In the genomic region with DNA sequence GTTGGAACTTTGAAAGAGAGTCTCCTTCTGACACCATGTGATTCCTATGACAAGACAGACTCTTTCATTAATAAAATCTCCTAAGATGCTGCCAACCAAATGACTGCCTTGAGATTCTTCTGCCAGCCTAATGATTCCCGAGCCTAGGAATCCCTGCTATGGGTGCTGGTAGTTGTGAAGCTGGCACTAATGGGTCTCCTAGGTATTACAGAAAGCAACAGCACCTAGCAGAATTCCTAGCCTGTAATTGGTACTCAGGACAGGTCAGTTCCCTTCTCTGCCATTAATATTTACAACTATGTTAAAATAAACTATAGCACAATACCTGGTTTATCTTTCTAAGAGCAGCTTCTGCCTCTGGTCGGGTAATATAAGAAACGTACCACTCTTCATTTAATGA, we compare ENCODE assay signal across 38 cellular contexts. TPM values are rescaled to one million over a fixed set of nuclear protein-coding genes. Genes with fewer than 3 reads are reported as not detected.
DNase-seq lines count a peak whose midpoint lies in the region; ATAC-seq, FAIRE-seq and TF ChIP-seq lines count a peak whose summit lies in the region.
"Had no signal": no experiment of that assay in that cellular context is flagged by ENCODE, and none has a peak within 500 bp of the region (broad histone marks: within the 10 kb centered on the region; RNA-seq: fewer than 3 reads in every experiment).

No MANE protein-coding gene starts in this region.

- no peaks in the 10 kb centered on the region for H3K27me3 ChIP-seq in breast epithelium
- no peaks in the 10 kb centered on the region for H3K27me3 ChIP-seq in Karpas-422 (ENCODE audit: low read length)
- no peaks in the 10 kb centered on the region for H3K27me3 ChIP-seq in H1 (replicated peaks in 1 of 4; ENCODE audit: control insufficient read depth in 3 of 4, extremely low read depth in 1 of 4, insufficient read depth in 3 of 4, low read length in 3 of 4)
- no peaks in the 10 kb centered on the region for H3K27me3 ChIP-seq in uterus
- H3K27me3 ChIP-seq: ascending aorta, BLaER1, gastroesophageal sphincter had no signal

- H3K23me2 ChIP-seq in H1 (ENCODE audit: low read depth, low read length): peaks cover under 1% of the 10 kb centered on the region; the same call in 1 of the 2 replicates

- TF ChIP-seq CTCF in breast epithelium (IDR thresholded peaks at IDR 0.05) (no peak), MCF 10A (IDR thresholded peaks at IDR 0.05; ENCODE audit: unreplicated experiment) (no peak), H1 (IDR thresholded peaks at IDR 0.05; ENCODE audit: control extremely low read depth in 1 of 3, insufficient read depth in 1 of 3, low read depth in 1 of 3, low read length in 3 of 3) (no peak), uterus (IDR thresholded peaks at IDR 0.05) (no peak)

- CTCF ChIA-PET in MCF 10A (lab: Yijun Ruan, JAX) (interaction anchor here (0.6 to 3.4 kb wide), 6 partner anchors 14 to 169 kb away, joined by 3 to 14 read pairs (median 4); no protein-coding TSS in a partner anchor), H1 (lab: Charles Lee; ENCODE audit: partially characterized antibody) (interaction anchor here (1.0 to 1.5 kb wide), 3 partner anchors 12 to 96 kb away, joined by 3 read pairs; no protein-coding TSS in a partner anchor)

- FAIRE-seq in H1 (lab: Jason Lieb, UNC): no peak
- FAIRE-seq: colon, GM12892 had no signal

- peaks cover 5% of the 10 kb centered on the region for H3K4me1 Mint-ChIP-seq in MCF 10A (ENCODE audit: insufficient read depth, unreplicated experiment)

- no peaks in the 10 kb centered on the region for H3K9me3 Mint-ChIP-seq in MCF 10A (ENCODE audit: unreplicated experiment)
- H3K9me3 Mint-ChIP-seq: activated naive CD4-positive, alpha-beta T cell treated with anti-CD3 and anti-CD28 coated beads, Interleukin-2, amount 50 U/mL, for 72 hours; HFFc6; naive thymus-derived CD8-positive, alpha-beta T cell; type B pancreatic cell had no signal

- no peaks in the 10 kb centered on the region for H3K9me3 ChIP-seq in breast epithelium
- no peaks in the 10 kb centered on the region for H3K9me3 ChIP-seq in Karpas-422 (ENCODE audit: low read length)
- no peaks in the 10 kb centered on the region for H3K9me3 ChIP-seq in H1 (ENCODE audit: insufficient read depth in 2 of 2, low read depth in 1 of 2, low read length in 1 of 2)
- no peaks in the 10 kb centered on the region for H3K9me3 ChIP-seq in uterus
- H3K9me3 ChIP-seq: ascending aorta, Caco-2, gastroesophageal sphincter, MG63, psoas muscle had no signal

- WGBS in H1 (ENCODE audit: extremely low coverage in 1 of 2, insufficient coverage in 1 of 2, insufficient read length in 1 of 2, insufficient replicate concordance in 2 of 2, low coverage in 1 of 2, low lambda C conversion rate in 2 of 2, missing lambda C conversion rate in 1 of 2), 2 experiments: 31% methylated on average over 3 of the region's 3 CpGs; no CpG with 5 or more reads in 1 of the 2 experiments

- no peak overlapping the region for H2BK120ac ChIP-seq in H1 (replicated peaks; ENCODE audit: low read depth, low read length)

- H3K9ac ChIP-seq in Karpas-422 (ENCODE audit: low read length) (peak overlapping the region; percentile 12; the same call in 1 of the 2 replicates), H1 (replicated peaks in 1 of 4; ENCODE audit: extremely low read depth in 1 of 4, low read depth in 3 of 4, low read length in 3 of 4) (no peak overlapping the region)
- H3K9ac ChIP-seq: BLaER1 had no signal

- ATAC-seq in HG03025 (IDR thresholded peaks at IDR 0.05; ENCODE audit: low FRiP score, unreplicated experiment): no peak
- ATAC-seq in GM21825 (IDR thresholded peaks at IDR 0.05; ENCODE audit: unreplicated experiment): no peak
- ATAC-seq: activated CD8-positive, alpha-beta memory T cell treated with anti-CD3 and anti-CD28 coated beads, Interleukin-2, amount 10 ng/mL, durations not matched to agents 7 days and 5 days; activated naive CD4-positive, alpha-beta T cell treated with anti-CD3 and anti-CD28 coated beads, Interleukin-2, amount 50 U/mL, for 72 hours; gastroesophageal sphincter; left colon; naive thymus-derived CD8-positive, alpha-beta T cell; psoas muscle; sciatic nerve had no signal

- no peak overlapping the region for H3K27ac Mint-ChIP-seq in MCF 10A (ENCODE audit: low read depth, unreplicated experiment)
- H3K27ac Mint-ChIP-seq: HFFc6, type B pancreatic cell had no signal

- no peak for TF ChIP-seq RAD21 in H1 (IDR thresholded peaks at IDR 0.05 in 1 of 2, conservative IDR thresholded peaks at IDR 0.05 in 1 of 2; ENCODE audit: low read depth in 2 of 2, low read length in 2 of 2)

- no peaks in the 10 kb centered on the region for H3K36me3 Mint-ChIP-seq in MCF 10A (ENCODE audit: insufficient read depth, unreplicated experiment)
- H3K36me3 Mint-ChIP-seq: type B pancreatic cell had no signal

- no peaks in the 10 kb centered on the region for H4K20me1 ChIP-seq in Karpas-422 (ENCODE audit: insufficient read depth, low read depth, low read length)
- no peaks in the 10 kb centered on the region for H4K20me1 ChIP-seq in H1 (replicated peaks in 1 of 2; ENCODE audit: control insufficient read depth in 1 of 2, insufficient read depth in 2 of 2, low read length in 2 of 2)
- H4K20me1 ChIP-seq: BLaER1 had no signal

- no peak overlapping the region for H3K23ac ChIP-seq in H1 (ENCODE audit: insufficient read length)

- H2AK5ac ChIP-seq in H1 (ENCODE audit: low read depth, low read length): 0 out of 2 replicates have a peak overlapping the region, but pooled peaks have one; percentile 45

- H3K27ac ChIP-seq in breast epithelium (peak overlapping the region; percentile 20 to 64), Karpas-422 (ENCODE audit: low read length) (peak overlapping the region; percentile 97), H1 (ENCODE audit: low read depth, low read length) (no peak overlapping the region), uterus (peak overlapping the region; percentile 29 to 45)
- H3K27ac ChIP-seq: ascending aorta, BLaER1, cardiac muscle cell, PC-9, psoas muscle, SK-N-MC had no signal

- TF ChIP-seq POLR2A in breast epithelium (IDR thresholded peaks at IDR 0.05) (no peak), H1 (IDR thresholded peaks at IDR 0.05; ENCODE audit: control extremely low read depth in 1 of 2, low read depth in 2 of 2, low read length in 2 of 2) (no peak), uterus (IDR thresholded peaks at IDR 0.05) (no peak)

- no TSS peak for BruUV-seq in MCF 10A (replicated peaks; lab: Mats Ljungman, UMichigan)

- H4K91ac ChIP-seq in H1 (replicated peaks; ENCODE audit: insufficient read length, low read length): no peak overlapping the region

- H3K79me2 ChIP-seq in Karpas-422 (ENCODE audit: low read length): no peaks in the 10 kb centered on the region
- H3K79me2 ChIP-seq in H1 (ENCODE audit: control insufficient read depth in 1 of 2, insufficient read depth in 2 of 2, low read length in 2 of 2): no peaks in the 10 kb centered on the region

- H3K18ac ChIP-seq in H1 (ENCODE audit: extremely low read depth, low read length): 0 out of 2 replicates have a peak overlapping the region, but pooled peaks have one; percentile 3

- no peak overlapping the region for H4K5ac ChIP-seq in H1 (ENCODE audit: insufficient read length, low read depth, low read length)

- intact Hi-C loops in breast epithelium (cut with DNase I; ENCODE audit: low total_unique reads): no loop called here
- intact Hi-C loops in MCF 10A (cut with micrococcal nuclease): no loop called here
- intact Hi-C loops in uterus (cut with DNase I; ENCODE audit: low total_unique reads): no loop called here

- H2AFZ ChIP-seq in Karpas-422 (ENCODE audit: low read length): peak overlapping the region; percentile 25; the same call in 1 of the 2 replicates
- H2AFZ ChIP-seq in H1 (ENCODE audit: low read length): no peak overlapping the region
- H2AFZ ChIP-seq: PC-9 had no signal

- no peaks in the 10 kb centered on the region for H3K27me3 Mint-ChIP-seq in MCF 10A (ENCODE audit: insufficient read depth, unreplicated experiment)
- H3K27me3 Mint-ChIP-seq: activated CD8-positive, alpha-beta memory T cell treated with anti-CD3 and anti-CD28 coated beads, Interleukin-2, amount 10 ng/mL, durations not matched to agents 7 days and 5 days; naive thymus-derived CD8-positive, alpha-beta T cell had no signal

- H3K36me3 ChIP-seq in breast epithelium: no peaks in the 10 kb centered on the region
- H3K36me3 ChIP-seq in Karpas-422 (ENCODE audit: insufficient read depth, low read length): no peaks in the 10 kb centered on the region
- H3K36me3 ChIP-seq in H1 (ENCODE audit: control insufficient read depth in 2 of 4, insufficient read depth in 4 of 4, low read length in 3 of 4): no peaks in the 10 kb centered on the region
- no peaks in the 10 kb centered on the region for H3K36me3 ChIP-seq in uterus
- H3K36me3 ChIP-seq: ascending aorta, cardiac muscle cell, gastroesophageal sphincter, MG63 had no signal

- POLR2A ChIA-PET in MCF 10A (lab: Yijun Ruan, JAX): interaction anchor here (0.8 to 1.8 kb wide), 3 partner anchors 14 to 54 kb away, joined by 3 to 7 read pairs (median 5); no protein-coding TSS in a partner anchor
- POLR2A ChIA-PET in H1 (lab: Charles Lee; ENCODE audit: partially characterized antibody): no interaction called here

- H3K9me2 ChIP-seq in Karpas-422 (replicated peaks; ENCODE audit: insufficient read depth, low read length): no peaks in the 10 kb centered on the region

- H2BK12ac ChIP-seq in H1 (ENCODE audit: low read depth, low read length): no peak overlapping the region; the same call in 1 of the 2 replicates

- no peaks in the 10 kb centered on the region for H3K4me1 ChIP-seq in breast epithelium
- H3K4me1 ChIP-seq in Karpas-422 (ENCODE audit: low read length): peaks cover 98% of the 10 kb centered on the region
- H3K4me1 ChIP-seq in H1 (replicated peaks in 1 of 4; ENCODE audit: control insufficient read depth in 3 of 4, insufficient read depth in 4 of 4, low read length in 3 of 4): peaks cover 0 to 16% (median 13%) of the 10 kb centered on the region in 4 experiments; a peak in 6 of 7 replicates
- H3K4me1 ChIP-seq in uterus: no peaks in the 10 kb centered on the region
- H3K4me1 ChIP-seq: ascending aorta, BLaER1, Caco-2, psoas muscle had no signal

- H3K4me3 ChIP-seq in breast epithelium: no peak overlapping the region
- peak overlapping the region; percentile 7; the same call in 1 of the 2 replicates for H3K4me3 ChIP-seq in Karpas-422 (ENCODE audit: low read length)
- no peak overlapping the region; a peak in 1 of 8 replicates for H3K4me3 ChIP-seq in H1 (ENCODE audit: extremely low read depth in 1 of 4, insufficient read depth in 2 of 4, low read depth in 3 of 4, low read length in 4 of 4)
- no peak overlapping the region for H3K4me3 ChIP-seq in uterus
- H3K4me3 ChIP-seq: ascending aorta, BLaER1, cardiac muscle cell, gastroesophageal sphincter, MG63, PC-9, psoas muscle, SK-N-MC had no signal

- H2BK20ac ChIP-seq in H1 (ENCODE audit: low read length): no peak overlapping the region

- H3K4me2 ChIP-seq in Karpas-422 (ENCODE audit: low read depth, low read length, poor library complexity, severe bottlenecking) (peak overlapping the region; percentile 79), H1 (ENCODE audit: insufficient read depth in 1 of 2, low read depth in 2 of 2, low read length in 2 of 2) (peak overlapping the region in 1 of 2 experiments; percentile 5; a peak in 1 of 4 replicates)
- H3K4me2 ChIP-seq: BLaER1, PC-9 had no signal

- H2BK15ac ChIP-seq in H1 (ENCODE audit: low read length): no peak overlapping the region

- no peak for TF ChIP-seq EP300 in H1 (IDR thresholded peaks at IDR 0.05; ENCODE audit: borderline replicate concordance in 1 of 2, low read depth in 2 of 2, low read length in 2 of 2)

- no peak overlapping the region for H2BK5ac ChIP-seq in H1 (ENCODE audit: low read depth, low read length)

- DNase-seq in breast epithelium (ENCODE audit: low spot score in 2 of 2) (no peak), MCF 10A (ENCODE audit: unreplicated experiment) (no peak), Karpas-422 (no peak), H1 (ENCODE audit: low read depth in 1 of 2, low spot score in 2 of 2) (no peak), uterus (no peak)
- DNase-seq: activated CD4-positive, alpha-beta T cell treated with anti-CD3 and anti-CD28 coated beads for 4 hours; activated CD8-positive, alpha-beta memory T cell treated with anti-CD3 and anti-CD28 coated beads, Interleukin-2, amount 10 ng/mL, durations not matched to agents 7 days and 5 days; Caco-2; HFFc6; hippocampal formation; KBM-7; left colon; MG63; naive thymus-derived CD8-positive, alpha-beta T cell; NCI-H1105; NCI-H1930; NCI-H2171 treated with DMSO at 0.1 percent for 48 hours; NCI-H510A treated with DMSO at 0.1 percent for 48 hours; psoas muscle; stimulated activated CD4-positive, alpha-beta T cell treated with anti-CD3 and anti-CD28 coated beads, Interleukin-4, amount 100 ng/mL, for 1 hour had no signal

- no peak overlapping the region for H3K56ac ChIP-seq in H1 (replicated peaks; ENCODE audit: insufficient read length, low read depth, low read length)

- H3K4ac ChIP-seq in H1 (replicated peaks; ENCODE audit: insufficient read length, low read depth, low read length): no peak overlapping the region

- H3K79me1 ChIP-seq in H1 (ENCODE audit: low read depth, low read length): no peaks in the 10 kb centered on the region

- H3K14ac ChIP-seq in H1 (ENCODE audit: insufficient read length): no peak overlapping the region

- no peak overlapping the region for H3K4me3 Mint-ChIP-seq in MCF 10A (ENCODE audit: unreplicated experiment)
- H3K4me3 Mint-ChIP-seq: activated CD8-positive, alpha-beta memory T cell treated with anti-CD3 and anti-CD28 coated beads, Interleukin-2, amount 10 ng/mL, durations not matched to agents 7 days and 5 days; HFFc6; naive thymus-derived CD8-positive, alpha-beta T cell; type B pancreatic cell had no signal

- H4K8ac ChIP-seq in H1 (ENCODE audit: extremely low read depth, insufficient read depth, low read length): no peak overlapping the region

RNA-seq across cellular contexts. Expression of a gene that starts 19.3 kb away (rescaled TPM):
- total RNA-seq in breast epithelium: under 1 TPM in 2 of 3 donors, not detected in 1; 0.15 to 0.80 TPM
- not detected in 2 replicates for total RNA-seq in MCF 10A (2022)
- total RNA-seq in Karpas-422 (2014; rRNA removed; shearing (Covaris generic); ENCODE audit: low replicate concordance): 7.8 TPM in 1 of 2 replicates, not detected in the other
- 1.4 and 1.6 TPM in 2 replicates for total RNA-seq in H1 (2021; fragmentation: NEBNext Ultra II Directional; extraction: Animal tissue kit (Norgen Biotek cat#: 25700))
- 0.17 and 0.24 TPM in 2 replicates for polyA plus RNA-seq in H1 (2011; rRNA removed)
- 0.30 TPM for polyA plus RNA-seq in H1 (2011; cell fraction: cytosol; rRNA removed)
- 0.20 TPM for polyA plus RNA-seq in H1 (2011; cell fraction: nucleus; rRNA removed)
- not detected in 4 replicates for polyA plus RNA-seq in H1 (2012, experiment 1 of 2)
- polyA plus RNA-seq in H1 (2012, experiment 2 of 2): not detected
- 1.6 TPM for polyA plus RNA-seq in H1 (2013, experiment 1 of 2)
- polyA plus RNA-seq in H1 (2013, experiment 2 of 2): 1.1 TPM
- polyA minus RNA-seq in H1 (2011; rRNA and poly(A)+ RNA removed): not detected in 2 replicates
- not detected for polyA minus RNA-seq in H1 (2011; cell fraction: cytosol; rRNA and poly(A)+ RNA removed)
- polyA minus RNA-seq in H1 (2011; cell fraction: nucleus; rRNA and poly(A)+ RNA removed): not detected
- not detected for total RNA-seq in uterus
- total RNA-seq: activated CD8-positive, alpha-beta memory T cell treated with anti-CD3 and anti-CD28 coated beads, Interleukin-2, amount 10 ng/mL, durations not matched to agents 7 days and 5 days; activated naive CD4-positive, alpha-beta T cell treated with anti-CD3 and anti-CD28 coated beads, Interleukin-2, amount 50 U/mL, for 72 hours; ascending aorta; Caco-2; cardiac muscle cell; G401; gastroesophageal sphincter; HFFc6; left colon; lung microvascular endothelial cell; mononuclear cell; naive thymus-derived CD8-positive, alpha-beta T cell; omental fat pad; PC-9; psoas muscle; sciatic nerve; T-helper 2 cell treated with Interferon-gamma antibody and Interleukin-4, amounts not matched to agents 100 ng/mL and 5 ng/mL, for 36 hours had no signal
- polyA plus RNA-seq: cardiac muscle cell, psoas muscle had no signal

RNA-seq across cellular contexts. Expression of a gene that starts 45.5 kb away (rescaled TPM):
- total RNA-seq in breast epithelium: 10 to 100 TPM; 15.4 to 41.4 (median 21.8) TPM
- not detected in 2 replicates for total RNA-seq in MCF 10A (2022)
- total RNA-seq in Karpas-422 (2014; rRNA removed; shearing (Covaris generic); ENCODE audit: low replicate concordance): 0.22 and 0.82 TPM in 2 replicates
- 0.26 and 0.42 TPM in 2 replicates for total RNA-seq in H1 (2021; fragmentation: NEBNext Ultra II Directional; extraction: Animal tissue kit (Norgen Biotek cat#: 25700))
- 0.11 and 0.33 TPM in 2 replicates for polyA plus RNA-seq in H1 (2011; rRNA removed)
- 0.25 TPM for polyA plus RNA-seq in H1 (2011; cell fraction: cytosol; rRNA removed)
- not detected for polyA plus RNA-seq in H1 (2011; cell fraction: nucleus; rRNA removed)
- polyA plus RNA-seq in H1 (2012, experiment 1 of 2): 0.14 to 0.25 TPM (median 0.19 TPM) in 4 replicates
- polyA plus RNA-seq in H1 (2012, experiment 2 of 2): 0.08 TPM
- 0.47 TPM for polyA plus RNA-seq in H1 (2013, experiment 1 of 2)
- polyA plus RNA-seq in H1 (2013, experiment 2 of 2): 0.37 TPM
- polyA minus RNA-seq in H1 (2011; rRNA and poly(A)+ RNA removed): 0.22 and 0.24 TPM in 2 replicates
- polyA minus RNA-seq in H1 (2011; cell fraction: cytosol; rRNA and poly(A)+ RNA removed): not detected
- 0.30 TPM for polyA minus RNA-seq in H1 (2011; cell fraction: nucleus; rRNA and poly(A)+ RNA removed)
- 10 to 100 TPM in 3 of 4 donors, 1 to 10 TPM in 1; 1.3 to 19.1 (median 11.2) TPM for total RNA-seq in uterus
- total RNA-seq: Caco-2, cardiac muscle cell, G401, HFFc6, PC-9 had no signal
- polyA plus RNA-seq: cardiac muscle cell had no signal
